Comparison of ENCODE assay signal across 7 cellular contexts in the genomic region with DNA sequence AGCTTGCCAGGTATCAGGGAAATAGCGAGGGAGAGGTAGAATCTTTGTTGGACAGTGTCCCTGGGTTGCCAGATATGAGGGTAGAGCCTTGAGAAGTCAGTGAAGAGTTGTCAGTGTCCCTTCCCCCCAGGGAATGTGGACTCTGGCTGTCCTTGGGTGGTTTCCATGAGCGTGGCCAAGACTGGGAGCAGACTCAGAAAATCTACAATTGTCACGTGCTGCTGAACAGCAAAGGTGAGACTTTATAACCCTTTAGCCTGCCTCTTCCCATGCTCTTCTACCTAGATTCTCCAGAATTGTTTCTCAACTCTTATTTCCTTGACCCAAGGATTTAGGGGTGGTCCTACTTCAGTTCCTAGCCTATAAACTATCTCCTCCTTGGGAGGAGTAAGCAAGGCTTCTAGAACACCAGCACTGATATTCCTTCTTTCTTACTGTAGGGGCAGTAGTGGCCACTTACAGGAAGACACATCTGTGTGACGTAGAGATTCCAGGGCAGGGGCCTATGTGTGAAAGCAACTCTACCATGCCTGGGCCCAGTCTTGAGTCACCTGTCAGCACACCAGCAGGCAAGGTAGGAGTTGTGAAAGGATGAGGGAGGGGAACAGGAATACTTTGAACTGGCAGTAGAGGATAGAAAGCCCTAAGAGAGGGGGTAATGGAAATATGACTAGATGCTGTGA. TPM values are rescaled to one million over a fixed set of nuclear protein-coding genes. Genes with fewer than 3 reads are reported as not detected.
A peak's percentile ranks its signal among the peaks of the same experiment; 100 is the strongest.
DNase-seq lines count a peak whose midpoint lies in the region; ATAC-seq and TF ChIP-seq lines count a peak whose summit lies in the region.

No MANE protein-coding gene starts in this region.

- peak overlapping the region; percentile 97 for H3K4me3 Mint-ChIP-seq in T-helper 17 cell

- H3K27me3 ChIP-seq in brain microvascular endothelial cell (replicated peaks): no peaks in the 10 kb centered on the region

- peak overlapping the region; percentile 94 for H3K27ac Mint-ChIP-seq in T-helper 17 cell

- peak; percentile 52 for ATAC-seq in GM18517 (IDR thresholded peaks at IDR 0.05; ENCODE audit: unreplicated experiment)
- ATAC-seq in HG03469 (IDR thresholded peaks at IDR 0.05; ENCODE audit: unreplicated experiment): peak; percentile 53
- ATAC-seq in T-helper 17 cell: peak; percentile 69
- no peak for ATAC-seq in GM21528 (IDR thresholded peaks at IDR 0.05; ENCODE audit: low FRiP score, unreplicated experiment)

- in situ Hi-C loops in brain microvascular endothelial cell (cut with HindIII; ENCODE audit: low pct_ligation_motif_present, low sequenced_read_pairs): no loop called here

- no peaks in the 10 kb centered on the region for H3K9me3 ChIP-seq in T-helper 17 cell (ENCODE audit: control insufficient read depth, low read length, poor library complexity, severe bottlenecking)

- H3K36me3 ChIP-seq in brain microvascular endothelial cell (replicated peaks): peaks cover 44% of the 10 kb centered on the region

- TF ChIP-seq CTCF in brain microvascular endothelial cell (IDR thresholded peaks at IDR 0.05; ENCODE audit: low read depth, low read length, missing control alignments): peak; percentile 62

- DNase-seq in T-helper 17 cell: peak; percentile 21 to 44 (median 29)
- DNase-seq in brain microvascular endothelial cell: peak; percentile 79
- peak; percentile 91 for DNase-seq in kidney tubule cell (ENCODE audit: low spot score)
- DNase-seq in stimulated activated CD4-positive, alpha-beta T cell treated with anti-CD3 and anti-CD28 coated beads, TNF-alpha, amount 100 ng/mL, for 24 hours (ENCODE audit: low read depth in 3 of 3): peak; percentile 44 to 65 (median 58)

- peaks cover 31% of the 10 kb centered on the region for H3K4me1 Mint-ChIP-seq in T-helper 17 cell

- H3K4me3 ChIP-seq in brain microvascular endothelial cell (ENCODE audit: low read depth, low read length): no peak overlapping the region

- no peaks in the 10 kb centered on the region for H3K36me3 Mint-ChIP-seq in T-helper 17 cell (ENCODE audit: low read depth)

- no peaks in the 10 kb centered on the region for H3K27me3 Mint-ChIP-seq in T-helper 17 cell

- H3K27ac ChIP-seq in brain microvascular endothelial cell: peak overlapping the region; percentile 21

RNA-seq across cellular contexts. Expression of gene NIT1, which starts 1.6 kb away (rescaled TPM):
- 10 to 100 TPM; 16.0 to 19.3 TPM for total RNA-seq in T-helper 17 cell

RNA-seq across cellular contexts. Expression of gene PFDN2, which starts 1.7 kb away (rescaled TPM):
- 10 to 100 TPM; 34.5 to 37.1 TPM for total RNA-seq in T-helper 17 cell

RNA-seq across cellular contexts. Expression of gene DEDD, which starts 12.9 kb away (rescaled TPM):
- total RNA-seq in T-helper 17 cell: 10 to 100 TPM; 32.9 to 40.0 TPM

RNA-seq across cellular contexts. Expression of gene KLHDC9, which starts 21.4 kb away (rescaled TPM):
- under 1 TPM in 1 of 2 donors, not detected in 1; 0.57 TPM for total RNA-seq in T-helper 17 cell

RNA-seq across cellular contexts. Expression of gene NECTIN4, which starts 30.2 kb away (rescaled TPM):
- total RNA-seq in T-helper 17 cell: not detected

Comparison
In these comparisons a context has a peak if more than half of its experiments do, and no peak if none do; other contexts are left out.
1. DNase-seq: peak in every context shown above with its lines; median percentile 91 in kidney tubule cell; 79 in brain microvascular endothelial cell; 58 in stimulated activated CD4-positive, alpha-beta T cell treated with anti-CD3 and anti-CD28 coated beads, TNF-alpha, amount 100 ng/mL, for 24 hours; 29 in T-helper 17 cell.